20 cellular contexts compared by ENCODE assay signal in the genomic region with DNA sequence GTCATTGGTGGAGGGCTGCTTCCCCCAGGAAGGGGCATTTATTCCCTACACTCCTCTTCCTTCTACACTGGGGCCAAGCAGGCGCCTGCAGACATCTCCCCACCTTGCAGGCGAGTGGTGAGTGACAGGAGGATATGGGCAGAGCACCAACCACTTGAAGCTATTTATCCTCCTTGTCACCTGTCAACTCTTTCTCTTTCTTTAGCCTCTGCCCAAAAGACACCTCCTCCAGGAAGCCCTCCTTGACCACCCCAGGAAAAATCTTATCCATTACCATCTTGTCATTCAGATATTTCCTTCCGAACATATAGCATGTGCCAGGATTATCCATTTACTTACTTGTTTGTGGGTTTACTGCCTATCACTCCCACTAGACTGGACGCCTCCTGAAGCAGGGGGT.
"Had no signal": no experiment of that assay in that cellular context is flagged by ENCODE, and none has a peak within 500 bp of the region (broad histone marks: within the 10 kb centered on the region; RNA-seq: fewer than 3 reads in every experiment).

No MANE protein-coding gene starts in this region.

- H3K36me3 ChIP-seq: adrenal gland, stomach, suprapubic skin, vagina had no signal

- DNase-seq: activated B cell treated with CpG ODN at 0.5 μM for 24 hours; activated CD4-positive, alpha-beta T cell treated with anti-CD3 and anti-CD28 coated beads for 36 hours; activated CD4-positive, alpha-beta T cell treated with anti-CD3 and anti-CD28 coated beads, Interleukin-2, amount 50 U/mL, for 4 hours; activated CD8-positive, alpha-beta memory T cell treated with anti-CD3 and anti-CD28 coated beads for 24 hours; activated CD8-positive, alpha-beta memory T cell treated with anti-CD3 and anti-CD28 coated beads, Interleukin-2, amount 50 U/mL, for 4 hours; activated naive CD4-positive, alpha-beta T cell; activated T-cell treated with anti-CD3 and anti-CD28 coated beads, Interleukin-2, amount 50 U/mL, for 24 hours; foreskin keratinocyte; stimulated activated CD4-positive, alpha-beta T cell treated with anti-CD3 and anti-CD28 coated beads, Interleukin-15, amount 100 ng/mL, for 24 hours; T1000; trophoblast cell had no signal

- H3K27ac Mint-ChIP-seq: activated B cell treated with CpG ODN at 0.5 μM for 24 hours; activated CD4-positive, alpha-beta T cell treated with anti-CD3 and anti-CD28 coated beads for 36 hours; activated naive CD8-positive, alpha-beta T cell; activated T-cell treated with anti-CD3 and anti-CD28 coated beads, Interleukin-2, amount 50 U/mL, for 24 hours; activated T-helper 2 cell treated with anti-CD3 and anti-CD28 coated beads, Interferon-gamma antibody, Interleukin-2, Interleukin-4, amounts not matched to agents 10 μg/mL and 5 μg/mL and 100 μg/mL, durations not matched to agents 14 hours and 24 hours and 36 hours; stimulated activated memory B cell treated with anti-CD40 and anti-IgM and Interleukin-4, amounts not matched to agents 10 μg/mL and 1 μg/mL and 100 μg/mL, for 72 hours; T-helper 1 cell treated with Interleukin-12 subunit alpha and Interleukin-12 subunit beta and Interleukin-4 antibody, amounts not matched to agents 30 μg/mL and 1 μg/mL, for 36 hours had no signal

- H3K9me3 Mint-ChIP-seq: activated B cell treated with CpG ODN at 0.5 μM for 24 hours; activated T-cell treated with anti-CD3 and anti-CD28 coated beads, Interleukin-2, amount 50 U/mL, for 24 hours; activated T-helper 2 cell treated with anti-CD3 and anti-CD28 coated beads, Interferon-gamma antibody, Interleukin-2, Interleukin-4, amounts not matched to agents 10 μg/mL and 5 μg/mL and 100 μg/mL, durations not matched to agents 14 hours and 24 hours and 36 hours; stimulated activated memory B cell treated with anti-CD40 and anti-IgM and Interleukin-4, amounts not matched to agents 10 μg/mL and 1 μg/mL and 100 μg/mL, for 72 hours; T-helper 1 cell treated with Interleukin-12 subunit alpha and Interleukin-12 subunit beta and Interleukin-4 antibody, amounts not matched to agents 30 μg/mL and 1 μg/mL, for 36 hours had no signal

- ATAC-seq: activated CD4-positive, alpha-beta T cell treated with anti-CD3 and anti-CD28 coated beads for 36 hours; foreskin keratinocyte; stimulated activated memory B cell treated with anti-CD40 and anti-IgM and Interleukin-4, amounts not matched to agents 10 μg/mL and 1 μg/mL and 100 μg/mL, for 72 hours had no signal

- H3K27ac ChIP-seq: adrenal gland, foreskin keratinocyte, suprapubic skin, vagina had no signal

- H3K4me3 Mint-ChIP-seq: activated B cell treated with CpG ODN at 0.5 μM for 24 hours; activated CD4-positive, alpha-beta T cell treated with anti-CD3 and anti-CD28 coated beads for 36 hours; activated naive CD8-positive, alpha-beta T cell; activated T-cell treated with anti-CD3 and anti-CD28 coated beads, Interleukin-2, amount 50 U/mL, for 24 hours; stimulated activated memory B cell treated with anti-CD40 and anti-IgM and Interleukin-4, amounts not matched to agents 10 μg/mL and 1 μg/mL and 100 μg/mL, for 72 hours; T-helper 1 cell treated with Interleukin-12 subunit alpha and Interleukin-12 subunit beta and Interleukin-4 antibody, amounts not matched to agents 30 μg/mL and 1 μg/mL, for 36 hours had no signal

- H3K4me1 ChIP-seq: adrenal gland had no signal

- H3K4me2 ChIP-seq: smooth muscle cell had no signal

- H3K9me3 ChIP-seq: adrenal gland, stomach, suprapubic skin, vagina had no signal

- H3K27me3 ChIP-seq: adrenal gland, foreskin keratinocyte, stomach, vagina had no signal

- H3K36me3 Mint-ChIP-seq: activated naive CD8-positive, alpha-beta T cell; stimulated activated memory B cell treated with anti-CD40 and anti-IgM and Interleukin-4, amounts not matched to agents 10 μg/mL and 1 μg/mL and 100 μg/mL, for 72 hours had no signal

- H3K4me1 Mint-ChIP-seq: activated B cell treated with CpG ODN at 0.5 μM for 24 hours; activated CD4-positive, alpha-beta T cell treated with anti-CD3 and anti-CD28 coated beads for 36 hours; stimulated activated memory B cell treated with anti-CD40 and anti-IgM and Interleukin-4, amounts not matched to agents 10 μg/mL and 1 μg/mL and 100 μg/mL, for 72 hours had no signal

- H3K4me3 ChIP-seq: adrenal gland, smooth muscle cell, vagina had no signal
